ENCODE assay signal across 8 cellular contexts in genomic region chr11:19938051-19938856, GRCh38.
DNase-seq lines count a peak whose midpoint lies in the region; ATAC-seq and TF ChIP-seq lines count a peak whose summit lies in the region.

No MANE protein-coding gene starts in this region.

- H3K27me3 ChIP-seq in BJ (ENCODE audit: control insufficient read depth, insufficient read depth, low read length): no peaks in the 10 kb centered on the region
- peaks cover 57% of the 10 kb centered on the region for H3K27me3 ChIP-seq in OCI-LY3 (ENCODE audit: low read depth, low read length)
- no peaks in the 10 kb centered on the region for H3K27me3 ChIP-seq in body of pancreas

- CTCF ChIA-PET in BJ (lab: Yijun Ruan, JAX): interaction anchor here (0.5 to 3.2 kb wide), 10 partner anchors 11 to 789 kb away, joined by 3 to 13 read pairs (median 4); no protein-coding TSS in a partner anchor

- H3K4me3 ChIP-seq in BJ (ENCODE audit: low read depth, low read length): no peak overlapping the region
- no peak overlapping the region for H3K4me3 ChIP-seq in OCI-LY3 (ENCODE audit: low read length)
- H3K4me3 ChIP-seq in body of pancreas: no peak overlapping the region

- no peak overlapping the region for H3K9ac ChIP-seq in OCI-LY3 (ENCODE audit: low read length)

- peak; percentile 64 for ATAC-seq in GM18517 (IDR thresholded peaks at IDR 0.05; ENCODE audit: unreplicated experiment)
- ATAC-seq in HG03095 (IDR thresholded peaks at IDR 0.05; ENCODE audit: unreplicated experiment): peak; percentile 62
- ATAC-seq in body of pancreas: peak; percentile 77
- ATAC-seq in stimulated activated naive CD8-positive, alpha-beta T cell treated with anti-CD3 and anti-CD28 coated beads, Interleukin-15, amount 100 ng/mL, for 72 hours: peak; percentile 68

- TF ChIP-seq POLR2A in body of pancreas (IDR thresholded peaks at IDR 0.05): no peak

- 45 to 51% methylated on average over 10 of the region's 10 CpGs for WGBS in body of pancreas, 2 donors

- no peaks in the 10 kb centered on the region for H3K27me3 Mint-ChIP-seq in stimulated activated naive CD8-positive, alpha-beta T cell treated with anti-CD3 and anti-CD28 coated beads, Interleukin-15, amount 100 ng/mL, for 72 hours

- no peak overlapping the region for H3K27ac Mint-ChIP-seq in stimulated activated naive CD8-positive, alpha-beta T cell treated with anti-CD3 and anti-CD28 coated beads, Interleukin-15, amount 100 ng/mL, for 72 hours

- H3K9me3 Mint-ChIP-seq in stimulated activated naive CD8-positive, alpha-beta T cell treated with anti-CD3 and anti-CD28 coated beads, Interleukin-15, amount 100 ng/mL, for 72 hours: no peaks in the 10 kb centered on the region

- in situ Hi-C loops in G401 (cut with HindIII; ENCODE audit: low sequenced_read_pairs): no loop called here

- H4K20me1 ChIP-seq in OCI-LY3 (ENCODE audit: insufficient read depth, low read length): no peaks in the 10 kb centered on the region

- H3K9me3 ChIP-seq in OCI-LY3 (ENCODE audit: insufficient read depth, low read length): no peaks in the 10 kb centered on the region
- H3K9me3 ChIP-seq in body of pancreas: no peaks in the 10 kb centered on the region

- H3K27ac ChIP-seq in OCI-LY3 (ENCODE audit: low read length): no peak overlapping the region
- H3K27ac ChIP-seq in body of pancreas: no peak overlapping the region

- H3K36me3 ChIP-seq in BJ (ENCODE audit: control insufficient read depth, insufficient read depth, low read length): peaks cover 8% of the 10 kb centered on the region
- H3K36me3 ChIP-seq in OCI-LY3 (replicated peaks; ENCODE audit: low read depth, low read length): no peaks in the 10 kb centered on the region
- H3K36me3 ChIP-seq in body of pancreas (replicated peaks in 1 of 2; ENCODE audit: insufficient read depth in 1 of 2, low read depth in 2 of 2): peaks cover 0 to 5% of the 10 kb centered on the region in 2 donors

- no peak overlapping the region for H2AFZ ChIP-seq in OCI-LY3 (ENCODE audit: low read depth, low read length)

- intact Hi-C loops in body of pancreas (cut with DNase I): no loop called here

- no peaks in the 10 kb centered on the region for H3K4me1 Mint-ChIP-seq in stimulated activated naive CD8-positive, alpha-beta T cell treated with anti-CD3 and anti-CD28 coated beads, Interleukin-15, amount 100 ng/mL, for 72 hours

- H3K79me2 ChIP-seq in OCI-LY3 (ENCODE audit: low read length): no peaks in the 10 kb centered on the region

- peak overlapping the region; percentile 36 for H3K4me2 ChIP-seq in OCI-LY3 (ENCODE audit: low read length)

- POLR2A ChIA-PET in BJ (lab: Charles Lee): no interaction called here

- peaks cover 16% of the 10 kb centered on the region for H3K4me1 ChIP-seq in OCI-LY3 (ENCODE audit: low read length)
- H3K4me1 ChIP-seq in body of pancreas: no peaks in the 10 kb centered on the region

- DNase-seq in BJ (ENCODE audit: low read depth) (no peak), body of pancreas (peak; percentile 62 to 78 (median 64)), kidney tubule cell (ENCODE audit: low spot score) (peak; percentile 56), G401 (ENCODE audit: low spot score) (no peak)
- DNase-seq in stimulated activated naive CD8-positive, alpha-beta T cell treated with anti-CD3 and anti-CD28 coated beads, Interleukin-15, amount 100 ng/mL, for 72 hours: peak in 1 of 2 donors; percentile 51

- no peak overlapping the region for H3K4me3 Mint-ChIP-seq in stimulated activated naive CD8-positive, alpha-beta T cell treated with anti-CD3 and anti-CD28 coated beads, Interleukin-15, amount 100 ng/mL, for 72 hours

- TF ChIP-seq CTCF in BJ (IDR thresholded peaks at IDR 0.05; ENCODE audit: insufficient read depth, low read depth, low read length) (peak; percentile 77), OCI-LY3 (IDR thresholded peaks at IDR 0.05; ENCODE audit: low read depth, low read length) (peak; percentile 94), body of pancreas (IDR thresholded peaks at IDR 0.05) (peak; percentile 66 to 92 (median 72))

Comparison
In these comparisons a context has a peak if more than half of its experiments do, and no peak if none do; other contexts are left out.
1. DNase-seq: peak in body of pancreas (4 of 4) and kidney tubule cell (single experiment); none in BJ (single experiment) and G401 (single experiment).
2. Peak in every context shown above with its lines, with median percentiles within 50 percentile points of each other: CTCF ChIP-seq and ATAC-seq.